Comparison of ENCODE assay signal across 15 cellular contexts in the genomic region with DNA sequence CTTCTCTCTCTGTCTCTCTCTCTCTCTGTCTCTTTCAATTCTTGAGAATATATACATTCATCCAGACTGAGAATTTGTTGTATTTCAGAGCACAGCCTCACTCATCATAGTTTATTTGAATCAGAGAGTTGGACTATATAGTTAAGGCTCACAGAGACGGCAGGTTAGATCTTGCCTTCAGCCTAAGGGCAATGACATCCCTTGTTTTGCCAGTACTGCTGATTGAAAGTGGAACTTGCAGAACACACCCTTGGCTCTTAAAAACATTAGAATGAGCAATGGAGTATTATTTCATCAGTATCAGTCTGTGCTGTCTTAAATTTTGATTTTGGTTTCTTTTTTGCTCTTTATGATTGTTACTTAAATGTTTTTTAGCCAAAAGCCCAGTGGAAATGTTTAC.
"Had no signal": no experiment of that assay in that cellular context is flagged by ENCODE, and none has a peak within 500 bp of the region (broad histone marks: within the 10 kb centered on the region; RNA-seq: fewer than 3 reads in every experiment).

No MANE protein-coding gene starts in this region.

- H3K9me3 Mint-ChIP-seq: activated naive CD4-positive, alpha-beta T cell treated with anti-CD3 and anti-CD28 coated beads, Interleukin-2, amount 50 U/mL, for 24 hours; neural progenitor cell had no signal

- H3K4me3 Mint-ChIP-seq: activated naive CD4-positive, alpha-beta T cell treated with anti-CD3 and anti-CD28 coated beads, Interleukin-2, amount 50 U/mL, for 24 hours; central memory CD8-positive, alpha-beta T cell; neural progenitor cell; T-helper 17 cell had no signal

- DNase-seq: activated CD4-positive, alpha-beta T cell treated with anti-CD3 and anti-CD28 coated beads, Interleukin-2, amount 50 U/mL, for 1 hour; activated CD4-positive, CD25-positive, alpha-beta regulatory T cell; activated effector memory CD4-positive, alpha-beta T cell treated with Interleukin-2 at 50 U/mL for 16 hours; body of pancreas; cortex of kidney; effector CD8-positive, alpha-beta T cell; hippocampal formation; kidney glomerular epithelial cell; midbrain; ovary; T-helper 17 cell; thyroid gland had no signal

- ATAC-seq: body of pancreas, T-helper 17 cell had no signal

- H3K27ac ChIP-seq: body of pancreas, neural progenitor cell, ovary, thyroid gland had no signal

- H3K36me3 Mint-ChIP-seq: activated naive CD4-positive, alpha-beta T cell treated with anti-CD3 and anti-CD28 coated beads, Interleukin-2, amount 50 U/mL, for 24 hours; neural progenitor cell had no signal

- H3K27ac Mint-ChIP-seq: activated naive CD4-positive, alpha-beta T cell treated with anti-CD3 and anti-CD28 coated beads, Interleukin-2, amount 50 U/mL, for 24 hours; neural progenitor cell; T-helper 17 cell had no signal

- H3K4me1 Mint-ChIP-seq: activated naive CD4-positive, alpha-beta T cell treated with anti-CD3 and anti-CD28 coated beads, Interleukin-2, amount 50 U/mL, for 24 hours; central memory CD8-positive, alpha-beta T cell; T-helper 17 cell had no signal

- H3K27me3 Mint-ChIP-seq: activated naive CD4-positive, alpha-beta T cell treated with anti-CD3 and anti-CD28 coated beads, Interleukin-2, amount 50 U/mL, for 24 hours; central memory CD8-positive, alpha-beta T cell; T-helper 17 cell had no signal
